29 cellular contexts compared by ENCODE assay signal in genomic region chr1:15115542-15116330, GRCh38. TPM values are rescaled to one million over a fixed set of nuclear protein-coding genes. Genes with fewer than 3 reads are reported as not detected.
"Had no signal": no experiment of that assay in that cellular context is flagged by ENCODE, and none has a peak within 500 bp of the region (broad histone marks: within the 10 kb centered on the region; RNA-seq: fewer than 3 reads in every experiment).

No MANE protein-coding gene starts in this region.

- H3K9me3 ChIP-seq: left lung, lower lobe of right lung, right atrium auricular region, right lobe of liver, tibial nerve, vagina had no signal

- H3K36me3 Mint-ChIP-seq: immature natural killer cell; naive thymus-derived CD8-positive, alpha-beta T cell; stimulated activated memory B cell treated with anti-CD40 and anti-IgM and Interleukin-4, amounts not matched to agents 10 μg/mL and 1 μg/mL and 100 μg/mL, for 72 hours; type B pancreatic cell had no signal

- FAIRE-seq: islet of Langerhans, kidney had no signal

- H3K4me3 Mint-ChIP-seq: immature natural killer cell; naive thymus-derived CD8-positive, alpha-beta T cell; nephron; neural crest cell; stimulated activated memory B cell treated with anti-CD40 and anti-IgM and Interleukin-4, amounts not matched to agents 10 μg/mL and 1 μg/mL and 100 μg/mL, for 72 hours; stimulated activated naive CD8-positive, alpha-beta T cell treated with anti-CD3 and anti-CD28 coated beads, Interleukin-15, amount 100 ng/mL, for 72 hours; type B pancreatic cell had no signal

- H3K4me1 ChIP-seq: left lung, lower lobe of right lung, parathyroid adenoma, right atrium auricular region, right lobe of liver, tibial nerve, vagina had no signal

- H3K36me3 ChIP-seq: right atrium auricular region, right lobe of liver, tibial nerve, vagina had no signal

- H3K9me3 Mint-ChIP-seq: immature natural killer cell; naive thymus-derived CD8-positive, alpha-beta T cell; nephron; neural crest cell; stimulated activated memory B cell treated with anti-CD40 and anti-IgM and Interleukin-4, amounts not matched to agents 10 μg/mL and 1 μg/mL and 100 μg/mL, for 72 hours; stimulated activated naive CD8-positive, alpha-beta T cell treated with anti-CD3 and anti-CD28 coated beads, Interleukin-15, amount 100 ng/mL, for 72 hours; type B pancreatic cell had no signal

- H3K27ac ChIP-seq: left lung, lower lobe of right lung, parathyroid adenoma, right atrium auricular region, right lobe of liver, tibial nerve, vagina had no signal

- ATAC-seq: left colon; left lung; lower lobe of right lung; naive thymus-derived CD8-positive, alpha-beta T cell; right lobe of liver; stimulated activated memory B cell treated with anti-CD40 and anti-IgM and Interleukin-4, amounts not matched to agents 10 μg/mL and 1 μg/mL and 100 μg/mL, for 72 hours; stimulated activated naive CD8-positive, alpha-beta T cell treated with anti-CD3 and anti-CD28 coated beads, Interleukin-15, amount 100 ng/mL, for 72 hours had no signal

- H3K27me3 Mint-ChIP-seq: type B pancreatic cell had no signal

- H3K4me3 ChIP-seq: left lung, lower lobe of right lung, right atrium auricular region, right lobe of liver, smooth muscle cell, tibial nerve, vagina had no signal

- H3K4me1 Mint-ChIP-seq: naive thymus-derived CD8-positive, alpha-beta T cell; stimulated activated memory B cell treated with anti-CD40 and anti-IgM and Interleukin-4, amounts not matched to agents 10 μg/mL and 1 μg/mL and 100 μg/mL, for 72 hours had no signal

- H3K27me3 ChIP-seq: left lung, right atrium auricular region, right lobe of liver, tibial nerve, vagina had no signal

- DNase-seq: hypothalamus; immature natural killer cell; left colon; left lung; lower lobe of right lung; mammary epithelial cell; mesenchymal stem cell; naive thymus-derived CD8-positive, alpha-beta T cell; nucleus accumbens; right lobe of liver; stimulated activated CD4-positive, alpha-beta T cell treated with anti-CD3 and anti-CD28 coated beads, Interleukin-1b, Interleukin-23, amount 100 ng/mL, for 48 hours; stimulated activated CD4-positive, alpha-beta T cell treated with anti-CD3 and anti-CD28 coated beads, Interleukin-2, amount 100 ng/mL, for 48 hours; stimulated activated CD4-positive, alpha-beta T cell treated with anti-CD3 and anti-CD28 coated beads, Interleukin-4, amount 100 ng/mL, for 4 hours; stimulated activated CD8-positive, alpha-beta memory T cell treated with anti-CD3 and anti-CD28 coated beads, Interleukin-4, amount 100 ng/mL, for 48 hours; stimulated activated naive CD4-positive, alpha-beta T cell treated with Interleukin-2 at 50 U/mL for 16 hours; stimulated activated naive CD8-positive, alpha-beta T cell treated with anti-CD3 and anti-CD28 coated beads, Interleukin-15, amount 100 ng/mL, for 72 hours; substantia nigra had no signal

- H3K27ac Mint-ChIP-seq: immature natural killer cell; naive thymus-derived CD8-positive, alpha-beta T cell; nephron; progenitor cell of endocrine pancreas; stimulated activated memory B cell treated with anti-CD40 and anti-IgM and Interleukin-4, amounts not matched to agents 10 μg/mL and 1 μg/mL and 100 μg/mL, for 72 hours; stimulated activated naive CD8-positive, alpha-beta T cell treated with anti-CD3 and anti-CD28 coated beads, Interleukin-15, amount 100 ng/mL, for 72 hours had no signal

RNA-seq across cellular contexts. Expression of gene TMEM51, which starts 37.8 kb away (rescaled TPM):
- total RNA-seq: naive thymus-derived CD8-positive, alpha-beta T cell had no signal
- polyA plus RNA-seq: immature natural killer cell; naive thymus-derived CD8-positive, alpha-beta T cell had no signal
